In genomic region chr12:109115758-109116610, GRCh38 we compare ENCODE assay signal across 1 cellular context.
A peak's percentile ranks its signal among the peaks of the same experiment; 100 is the strongest.
TF ChIP-seq lines count a peak whose summit lies in the region.

ACACB (plus strand) TSS chr12:109116587; CDS start chr12:109139406, 22,819 bp downstream.

TF ChIP-seq in HepG2, 621 proteins besides CTCF, POLR2A, EP300 and RAD21 (continued from another document and continues in another):
- no peak for TF ChIP-seq MAFG (CRISPR knock-in tag; IDR thresholded peaks at IDR 0.05)
- peak; percentile 71 for TF ChIP-seq ZNF574 (CRISPR knock-in tag; IDR thresholded peaks at IDR 0.05)
- no peak for TF ChIP-seq SKI (IDR thresholded peaks at IDR 0.05; ENCODE audit: partially characterized antibody)
- TF ChIP-seq ZNF44 (CRISPR knock-in tag; IDR thresholded peaks at IDR 0.05): 0 out of 2 replicates have a peak, but pooled peaks have one; percentile 24
- peak; percentile 54 for TF ChIP-seq FOXO1 (CRISPR knock-in tag; IDR thresholded peaks at IDR 0.05)
- peak; percentile 29 for TF ChIP-seq ZNF18 (CRISPR knock-in tag; IDR thresholded peaks at IDR 0.05; ENCODE audit: insufficient replicate concordance)
- TF ChIP-seq ZNF225 (CRISPR knock-in tag; IDR thresholded peaks at IDR 0.05): no peak
- TF ChIP-seq MTF2 (CRISPR knock-in tag; IDR thresholded peaks at IDR 0.05; ENCODE audit: borderline replicate concordance): no peak
- TF ChIP-seq ZXDC (CRISPR knock-in tag; IDR thresholded peaks at IDR 0.05): no peak
- TF ChIP-seq NFRKB (IDR thresholded peaks at IDR 0.05): no peak
- TF ChIP-seq NR2F1 (CRISPR knock-in tag; IDR thresholded peaks at IDR 0.05): peak in 1 of 2 experiments; percentile 18; a peak in 1 of 4 replicates
- peak; percentile 46 for TF ChIP-seq XRCC5 (optimal IDR thresholded peaks at IDR 0.05; ENCODE audit: low read length)
- TF ChIP-seq ZNF782 (CRISPR knock-in tag; IDR thresholded peaks at IDR 0.05; ENCODE audit: borderline replicate concordance): no peak
- no peak for TF ChIP-seq NAIF1 (CRISPR knock-in tag; IDR thresholded peaks at IDR 0.05; ENCODE audit: borderline replicate concordance)
- no peak for TF ChIP-seq BHLHE40 (IDR thresholded peaks at IDR 0.05; ENCODE audit: low read length)
- no peak for TF ChIP-seq ZFP36 (IDR thresholded peaks at IDR 0.05; ENCODE audit: borderline replicate concordance, low read depth, low read length, partially characterized antibody)
- 0 out of 2 replicates have a peak, but pooled peaks have one; percentile 13 for TF ChIP-seq ZNF12 (CRISPR knock-in tag; IDR thresholded peaks at IDR 0.05)
- TF ChIP-seq KDM1A (CRISPR knock-in tag; IDR thresholded peaks at IDR 0.05): no peak
- no peak for TF ChIP-seq HOXA9 (CRISPR knock-in tag; IDR thresholded peaks at IDR 0.05; ENCODE audit: borderline replicate concordance)
- TF ChIP-seq ZNF644 (CRISPR knock-in tag; IDR thresholded peaks at IDR 0.05; ENCODE audit: low read depth): peak; percentile 99
- 0 out of 2 replicates have a peak, but pooled peaks have one; percentile 52 for TF ChIP-seq ZNF121 (CRISPR knock-in tag; IDR thresholded peaks at IDR 0.05)
- peak; percentile 76 for TF ChIP-seq MXD4 (CRISPR knock-in tag; IDR thresholded peaks at IDR 0.05)
- TF ChIP-seq ZBTB10 (CRISPR knock-in tag; IDR thresholded peaks at IDR 0.05; ENCODE audit: borderline replicate concordance): no peak
- TF ChIP-seq RFX5 (IDR thresholded peaks at IDR 0.05; ENCODE audit: low read depth, low read length): no peak
- peak; percentile 52; the same call in 1 of the 2 replicates for TF ChIP-seq SPEN (CRISPR knock-in tag; IDR thresholded peaks at IDR 0.05; ENCODE audit: low read depth)
- no peak; the same call in 1 of the 2 replicates for TF ChIP-seq NFIC (IDR thresholded peaks at IDR 0.05; ENCODE audit: low read length)
- TF ChIP-seq DR1 (CRISPR knock-in tag; IDR thresholded peaks at IDR 0.05): peak; percentile 60; the same call in 1 of the 2 replicates
- TF ChIP-seq FOXK2 (IDR thresholded peaks at IDR 0.05): peak; percentile 13; the same call in 1 of the 2 replicates
- peak; percentile 41 for TF ChIP-seq ZNF430 (CRISPR knock-in tag; IDR thresholded peaks at IDR 0.05)
- TF ChIP-seq ZNF30 (CRISPR knock-in tag; IDR thresholded peaks at IDR 0.05): no peak
- peak; percentile 63; the same call in 1 of the 2 replicates for TF ChIP-seq ZNF792 (CRISPR knock-in tag; IDR thresholded peaks at IDR 0.05)
- TF ChIP-seq NR2F2 (IDR thresholded peaks at IDR 0.05; ENCODE audit: borderline replicate concordance, low read depth): peak; percentile 5; the same call in 1 of the 2 replicates
- TF ChIP-seq EEA1 (CRISPR knock-in tag; IDR thresholded peaks at IDR 0.05; ENCODE audit: borderline replicate concordance): no peak
- TF ChIP-seq ZNF543 (CRISPR knock-in tag; IDR thresholded peaks at IDR 0.05): 0 out of 2 replicates have a peak, but pooled peaks have one; percentile 19
- TF ChIP-seq FUBP1 (CRISPR knock-in tag; IDR thresholded peaks at IDR 0.05; ENCODE audit: borderline replicate concordance): no peak
- TF ChIP-seq FOXP1 (IDR thresholded peaks at IDR 0.05): no peak
- TF ChIP-seq FOXP1 (CRISPR knock-in tag; IDR thresholded peaks at IDR 0.05): no peak
- peak; percentile 83; the same call in 1 of the 2 replicates for TF ChIP-seq BRD4 (CRISPR knock-in tag; IDR thresholded peaks at IDR 0.05)
- no peak for TF ChIP-seq BCL3 (CRISPR knock-in tag; IDR thresholded peaks at IDR 0.05)
- no peak for TF ChIP-seq ZBTB14 (CRISPR knock-in tag; IDR thresholded peaks at IDR 0.05)
- no peak for TF ChIP-seq AKNA (CRISPR knock-in tag; IDR thresholded peaks at IDR 0.05; ENCODE audit: borderline replicate concordance)
- TF ChIP-seq GTF2F1 (IDR thresholded peaks at IDR 0.05; ENCODE audit: low read length): no peak
- TF ChIP-seq ZNF501 (CRISPR knock-in tag; IDR thresholded peaks at IDR 0.05): 0 out of 2 replicates have a peak, but pooled peaks have one; percentile 20
- TF ChIP-seq ZBTB20 (CRISPR knock-in tag; IDR thresholded peaks at IDR 0.05; ENCODE audit: borderline replicate concordance, low read depth): peak; percentile 88; the same call in 1 of the 2 replicates
- no peak for TF ChIP-seq ZNF83 (CRISPR knock-in tag; IDR thresholded peaks at IDR 0.05; ENCODE audit: borderline replicate concordance)
- no peak for TF ChIP-seq ZBTB8A (CRISPR knock-in tag; IDR thresholded peaks at IDR 0.05; ENCODE audit: borderline replicate concordance, low read depth)
- no peak for TF ChIP-seq LCORL (IDR thresholded peaks at IDR 0.05)
- TF ChIP-seq LCORL (CRISPR knock-in tag; IDR thresholded peaks at IDR 0.05): peak; percentile 73
